9 cellular contexts compared by ENCODE assay signal in the genomic region with DNA sequence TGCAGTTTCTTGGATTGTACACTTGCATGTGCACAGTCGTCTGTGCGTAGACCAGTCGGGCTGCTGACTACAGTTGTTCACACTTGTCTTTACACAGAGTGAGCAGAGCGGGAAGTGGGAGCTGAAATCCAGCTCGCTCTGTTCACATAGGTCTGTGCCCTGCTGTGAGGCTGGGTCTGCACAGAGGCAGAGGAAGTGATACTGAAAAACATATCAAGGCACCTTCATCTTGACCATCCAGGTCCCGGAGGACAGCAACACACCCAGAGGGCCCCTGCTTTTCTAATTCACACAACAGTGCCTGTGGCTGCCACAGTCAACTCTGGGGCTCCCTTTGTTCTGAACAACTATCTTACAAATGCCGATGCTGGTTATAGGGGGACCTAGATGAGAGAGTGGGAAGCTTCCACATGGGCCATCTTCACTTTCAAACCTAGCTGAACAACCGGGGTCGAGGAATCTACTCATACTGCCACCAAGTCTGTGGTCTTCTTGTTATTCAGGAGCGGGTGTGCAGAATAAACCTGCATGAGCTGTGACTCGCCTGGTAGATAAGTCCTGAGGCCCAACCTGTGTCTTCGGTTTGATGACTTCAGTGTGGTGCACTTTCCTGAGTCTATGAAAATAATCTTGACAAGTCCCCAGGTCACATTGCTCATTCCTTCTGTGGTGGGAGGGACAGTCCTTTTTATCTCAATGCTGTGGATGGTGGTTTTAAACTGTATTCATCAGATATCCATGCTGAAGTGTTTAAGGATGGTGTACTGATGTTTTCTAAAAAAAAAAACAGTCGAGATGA. TPM values are rescaled to one million over a fixed set of nuclear protein-coding genes. Genes with fewer than 3 reads are reported as not detected.
DNase-seq lines count a peak whose midpoint lies in the region; ATAC-seq and TF ChIP-seq lines count a peak whose summit lies in the region.
"Had no signal": no experiment of that assay in that cellular context is flagged by ENCODE, and none has a peak within 500 bp of the region (broad histone marks: within the 10 kb centered on the region; RNA-seq: fewer than 3 reads in every experiment).

No MANE protein-coding gene starts in this region.

- TF ChIP-seq CTCF in HFFc6 (IDR thresholded peaks at IDR 0.05): no peak

- no peak for TF ChIP-seq POLR2A in erythroblast (IDR thresholded peaks at IDR 0.05; ENCODE audit: low read length)

- no peaks in the 10 kb centered on the region for H3K36me3 Mint-ChIP-seq in HFFc6 (ENCODE audit: low read depth)

- peaks cover 4% of the 10 kb centered on the region; the same call in 1 of the 2 replicates for H3K9me3 Mint-ChIP-seq in HFFc6

- peaks cover 5% of the 10 kb centered on the region for H3K27me3 Mint-ChIP-seq in HFFc6 (ENCODE audit: insufficient read depth)

- H3K27ac Mint-ChIP-seq in HFFc6: no peak overlapping the region

- H3K4me3 Mint-ChIP-seq in HFFc6: no peak overlapping the region

- H3K4me1 Mint-ChIP-seq in HFFc6 (ENCODE audit: low read depth): peaks cover 36% of the 10 kb centered on the region

- DNase-seq in erythroblast (lab: John Stamatoyannopoulos, UW) (peak; percentile 53 to 75), AG08395 (ENCODE audit: low spot score) (no peak), HFFc6 (no peak), DMS79 treated with DMSO at 0.1 percent for 48 hours (lab: John Stamatoyannopoulos, UW) (no peak), occipital lobe (lab: John Stamatoyannopoulos, UW) (no peak)
- DNase-seq: Right ventricle myocardium superior had no signal

- peak; percentile 46 for ATAC-seq in GM18499 (IDR thresholded peaks at IDR 0.05; ENCODE audit: insufficient read depth, unreplicated experiment)
- peak; percentile 48 for ATAC-seq in GM19463 (IDR thresholded peaks at IDR 0.05; ENCODE audit: unreplicated experiment)
- ATAC-seq in HG03342 (IDR thresholded peaks at IDR 0.05; ENCODE audit: unreplicated experiment): peak; percentile 37

RNA-seq across cellular contexts. Expression of a gene that starts 3.5 kb away (rescaled TPM):
- 10 to 100 TPM; 11.5 to 15.6 (median 14.3) TPM for total RNA-seq in HFFc6 (2021; fragmentation: NEBNext Ultra II Directional; extraction: Animal tissue kit (Norgen Biotek cat#: 25700))
- 26.0 TPM for total RNA-seq in occipital lobe

Comparison
In these comparisons a context has a peak if more than half of its experiments do, and no peak if none do; other contexts are left out.
1. DNase-seq: peak in erythroblast (2 of 2); none in AG08395 (single experiment), HFFc6 (single experiment), DMS79 treated with DMSO at 0.1 percent for 48 hours (single experiment) and occipital lobe (single experiment).
2. Peak in every context shown above with its lines, with median percentiles within 50 percentile points of each other: ATAC-seq.